ENCODE assay signal across 14 cellular contexts in genomic region chr11:122319842-122320555, GRCh38.
DNase-seq lines count a peak whose midpoint lies in the region; ATAC-seq and TF ChIP-seq lines count a peak whose summit lies in the region.
"Had no signal": no experiment of that assay in that cellular context is flagged by ENCODE, and none has a peak within 500 bp of the region (broad histone marks: within the 10 kb centered on the region; RNA-seq: fewer than 3 reads in every experiment).

No MANE protein-coding gene starts in this region.

- H3K4me3 ChIP-seq in HL-60 (replicated peaks; ENCODE audit: insufficient read depth, low read length): no peak overlapping the region
- H3K4me3 ChIP-seq in lower lobe of right lung: no peak overlapping the region
- peak overlapping the region; percentile 3 for H3K4me3 ChIP-seq in suprapubic skin
- no peak overlapping the region for H3K4me3 ChIP-seq in mucosa of descending colon
- H3K4me3 ChIP-seq: gastroesophageal sphincter, right lobe of liver had no signal

- no peak for TF ChIP-seq POLR2A in suprapubic skin (IDR thresholded peaks at IDR 0.05)

- WGBS in suprapubic skin: 51% methylated on average over 8 of the region's 8 CpGs

- peak in 1 of 2 experiments; percentile 68 for DNase-seq in HL-60 (ENCODE audit: low read depth in 1 of 2, low spot score in 1 of 2)
- peak; percentile 73 for DNase-seq in SKM-1 treated with dmso at 0.1 percent for 144 hours (lab: John Stamatoyannopoulos, UW; ENCODE audit: unreplicated experiment)
- DNase-seq in lower lobe of right lung: no peak
- no peak for DNase-seq in suprapubic skin (ENCODE audit: low spot score in 2 of 2)
- DNase-seq in H4 (ENCODE audit: low spot score): no peak
- DNase-seq in mucosa of descending colon: no peak
- DNase-seq: activated CD4-positive, alpha-beta T cell treated with anti-CD3 and anti-CD28 coated beads, Interleukin-2, amount 50 U/mL, for 4 hours; effector memory CD8-positive, alpha-beta T cell; NCI-H1417 treated with DMSO at 0.1 percent for 48 hours; NCI-H524; right lobe of liver; stimulated activated naive CD4-positive, alpha-beta T cell had no signal

- H3K4me1 ChIP-seq in lower lobe of right lung: peaks cover 22% of the 10 kb centered on the region
- H3K4me1 ChIP-seq in suprapubic skin: peaks cover 5% of the 10 kb centered on the region
- H3K4me1 ChIP-seq in mucosa of descending colon (ENCODE audit: low read depth): no peaks in the 10 kb centered on the region
- H3K4me1 ChIP-seq: right lobe of liver had no signal

- H3K36me3 ChIP-seq in lower lobe of right lung (no peaks in the 10 kb centered on the region), suprapubic skin (no peaks in the 10 kb centered on the region), mucosa of descending colon (ENCODE audit: low read depth) (no peaks in the 10 kb centered on the region)
- H3K36me3 ChIP-seq: gastroesophageal sphincter, right lobe of liver had no signal

- intact Hi-C loops in lower lobe of right lung (cut with DNase I) (no loop called here), mucosa of descending colon (cut with DNase I, micrococcal nuclease) (no loop called here)

- peak in 1 of 2 donors; percentile 41 for ATAC-seq in lower lobe of right lung
- no peak for ATAC-seq in GM21423 (IDR thresholded peaks at IDR 0.05; ENCODE audit: unreplicated experiment)
- no peak for ATAC-seq in mucosa of descending colon
- ATAC-seq: effector memory CD8-positive, alpha-beta T cell; gastroesophageal sphincter had no signal

- no peaks in the 10 kb centered on the region for H3K9me3 ChIP-seq in lower lobe of right lung
- H3K9me3 ChIP-seq in suprapubic skin: no peaks in the 10 kb centered on the region
- no peaks in the 10 kb centered on the region for H3K9me3 ChIP-seq in mucosa of descending colon
- H3K9me3 ChIP-seq: gastroesophageal sphincter, right lobe of liver had no signal

- TF ChIP-seq CTCF in HL-60 (IDR thresholded peaks at IDR 0.05; ENCODE audit: insufficient read depth, low read length) (no peak), lower lobe of right lung (IDR thresholded peaks at IDR 0.05) (no peak), suprapubic skin (IDR thresholded peaks at IDR 0.05) (no peak), mucosa of descending colon (IDR thresholded peaks at IDR 0.05) (no peak)

- H3K27ac ChIP-seq in HL-60 (replicated peaks) (peak overlapping the region; percentile 50), lower lobe of right lung (peak overlapping the region; percentile 31), suprapubic skin (no peak overlapping the region)
- H3K27ac ChIP-seq: right lobe of liver had no signal

- H3K27me3 ChIP-seq in HL-60 (ENCODE audit: insufficient read depth, poor library complexity, severe bottlenecking) (no peaks in the 10 kb centered on the region), lower lobe of right lung (ENCODE audit: low read depth) (no peaks in the 10 kb centered on the region), suprapubic skin (no peaks in the 10 kb centered on the region)
- H3K27me3 ChIP-seq: gastroesophageal sphincter, right lobe of liver had no signal

- TF ChIP-seq EP300 in suprapubic skin (IDR thresholded peaks at IDR 0.05): no peak
